8 cellular contexts compared by ENCODE assay signal in genomic region chr9:93453047-93453914, GRCh38. TPM values are rescaled to one million over a fixed set of nuclear protein-coding genes. Genes with fewer than 3 reads are reported as not detected.
DNase-seq lines count a peak whose midpoint lies in the region; ATAC-seq lines count a peak whose summit lies in the region.

FAM120AOS (minus strand) TSS chr9:93453581; CDS start chr9:93452709, 872 bp downstream.

- H3K9me3 ChIP-seq in Karpas-422 (ENCODE audit: low read length), result no peaks in the 10 kb centered on the region

- peaks cover 41% of the 10 kb centered on the region for H3K4me1 ChIP-seq in Karpas-422 (ENCODE audit: low read length)

- H3K27me3 ChIP-seq in Karpas-422 (ENCODE audit: low read length), result no peaks in the 10 kb centered on the region

- H3K27me3 Mint-ChIP-seq in naive B cell, result no peaks in the 10 kb centered on the region
- no peaks in the 10 kb centered on the region for H3K27me3 Mint-ChIP-seq in stimulated activated memory B cell treated with anti-CD40 and anti-IgM and Interleukin-4, amounts not matched to agents 10 μg/mL and 1 μg/mL and 100 μg/mL, for 72 hours

- ATAC-seq in GM21786 (IDR thresholded peaks at IDR 0.05; ENCODE audit: unreplicated experiment) (peak; percentile 69), naive B cell (ENCODE audit: low read depth in 2 of 2) (peak; percentile 72 to 77)
- peak; percentile 84 for ATAC-seq in stimulated activated memory B cell treated with anti-CD40 and anti-IgM and Interleukin-4, amounts not matched to agents 10 μg/mL and 1 μg/mL and 100 μg/mL, for 72 hours

- H3K79me2 ChIP-seq in Karpas-422 (ENCODE audit: low read length), result peaks cover 77% of the 10 kb centered on the region

- peaks cover 38 to 64% (median 58%) of the 10 kb centered on the region in 3 donors for H3K4me1 Mint-ChIP-seq in naive B cell
- peaks cover 38% of the 10 kb centered on the region for H3K4me1 Mint-ChIP-seq in stimulated activated memory B cell treated with anti-CD40 and anti-IgM and Interleukin-4, amounts not matched to agents 10 μg/mL and 1 μg/mL and 100 μg/mL, for 72 hours

- peak within 1 kb of the TSS; percentile 74 for H3K27ac ChIP-seq in Karpas-422 (ENCODE audit: low read length)

- H3K27ac Mint-ChIP-seq in naive B cell, result peak within 1 kb of the TSS; percentile 94 to 99 (median 97)
- H3K27ac Mint-ChIP-seq in stimulated activated memory B cell treated with anti-CD40 and anti-IgM and Interleukin-4, amounts not matched to agents 10 μg/mL and 1 μg/mL and 100 μg/mL, for 72 hours, result peak within 1 kb of the TSS; percentile 86

- H3K4me2 ChIP-seq in Karpas-422 (ENCODE audit: low read depth, low read length, poor library complexity, severe bottlenecking), result peak within 1 kb of the TSS; percentile 83

- H4K20me1 ChIP-seq in Karpas-422 (ENCODE audit: insufficient read depth, low read depth, low read length), result peaks cover 12% of the 10 kb centered on the region

- H3K36me3 Mint-ChIP-seq in naive B cell, result peaks cover 5 to 6% of the 10 kb centered on the region in 2 donors
- peaks cover 15% of the 10 kb centered on the region for H3K36me3 Mint-ChIP-seq in stimulated activated memory B cell treated with anti-CD40 and anti-IgM and Interleukin-4, amounts not matched to agents 10 μg/mL and 1 μg/mL and 100 μg/mL, for 72 hours

- peaks cover 0 to 3% (median 0%) of the 10 kb centered on the region in 7 donors for H3K9me3 Mint-ChIP-seq in naive B cell
- H3K9me3 Mint-ChIP-seq in stimulated activated memory B cell treated with anti-CD40 and anti-IgM and Interleukin-4, amounts not matched to agents 10 μg/mL and 1 μg/mL and 100 μg/mL, for 72 hours, result no peaks in the 10 kb centered on the region

- DNase-seq in DMS79 (lab: John Stamatoyannopoulos, UW), result peak; percentile 78
- DNase-seq in Karpas-422, result peak; percentile 95
- peak; percentile 85 for DNase-seq in RPMI8226
- DNase-seq in activated T-helper 1 cell treated with anti-CD3 and anti-CD28 coated beads, Interleukin-2, amount 50 U/mL, for 16 hours (ENCODE audit: low read depth in 1 of 2, low spot score in 1 of 2), result peak; percentile 60 to 72
- DNase-seq in fibroblast of gingiva (ENCODE audit: low read depth), result peak; percentile 94
- peak; percentile 86 for DNase-seq in naive B cell

- peak within 1 kb of the TSS; percentile 82 for H3K4me3 ChIP-seq in Karpas-422 (ENCODE audit: low read length)

- H3K9ac ChIP-seq in Karpas-422 (ENCODE audit: low read length), result peak within 1 kb of the TSS; percentile 84

- peaks cover 20% of the 10 kb centered on the region; the same call in 1 of the 2 replicates for H3K36me3 ChIP-seq in Karpas-422 (ENCODE audit: insufficient read depth, low read length)

- H3K4me3 Mint-ChIP-seq in naive B cell, result peak within 1 kb of the TSS; percentile 89 to 100 (median 97)
- peak within 1 kb of the TSS; percentile 92 for H3K4me3 Mint-ChIP-seq in stimulated activated memory B cell treated with anti-CD40 and anti-IgM and Interleukin-4, amounts not matched to agents 10 μg/mL and 1 μg/mL and 100 μg/mL, for 72 hours

- H2AFZ ChIP-seq in Karpas-422 (ENCODE audit: low read length), result no peak within 1 kb of the TSS

- no peaks in the 10 kb centered on the region for H3K9me2 ChIP-seq in Karpas-422 (replicated peaks; ENCODE audit: insufficient read depth, low read length)

RNA-seq across cellular contexts. Expression of gene FAM120AOS, which starts in this region (rescaled TPM):
- 47.1 and 48.1 TPM in 2 replicates for total RNA-seq in Karpas-422 (2014; rRNA removed; shearing (Covaris generic); ENCODE audit: low replicate concordance)
- 10 to 100 TPM; 54.8 to 85.9 (median 68.0) TPM for polyA plus RNA-seq in naive B cell (ENCODE audit: low read depth in 6 of 6)

Comparison
In these comparisons a context has a peak if more than half of its experiments do, and no peak if none do; other contexts are left out.
1. Peak in every context shown above with its lines: DNase-seq, ATAC-seq, H3K4me3 ChIP-seq and H3K27ac ChIP-seq.